6 cellular contexts compared by ENCODE assay signal in genomic region chr12:24519759-24520158, GRCh38.
"Had no signal": no experiment of that assay in that cellular context is flagged by ENCODE, and none has a peak within 500 bp of the region (broad histone marks: within the 10 kb centered on the region; RNA-seq: fewer than 3 reads in every experiment).

No MANE protein-coding gene starts in this region.

- DNase-seq: GDM1, GF-D8 had no signal

- FAIRE-seq: GM12891, GM12892, GM18507, GM19239 had no signal
